ENCODE assay signal across 24 cellular contexts in the genomic region with DNA sequence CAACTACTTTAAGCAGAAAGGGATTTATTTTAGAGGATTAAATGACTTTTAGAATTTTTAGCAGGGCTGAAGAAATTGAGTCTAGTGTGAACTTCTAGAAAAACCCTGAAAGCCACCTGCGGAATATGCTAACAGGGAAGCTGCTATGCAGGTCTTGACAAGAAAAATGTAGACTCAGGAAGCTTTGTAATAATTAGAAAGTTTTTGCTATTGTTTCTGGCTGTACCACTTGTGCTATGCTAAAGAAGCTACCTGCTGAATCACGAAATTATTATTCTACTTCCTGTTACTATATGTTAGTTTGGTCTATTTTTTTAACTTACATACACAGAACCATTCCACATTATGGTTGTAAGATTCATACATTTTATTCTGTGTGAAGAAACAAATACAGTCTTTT.
"Had no signal": no experiment of that assay in that cellular context is flagged by ENCODE, and none has a peak within 500 bp of the region (broad histone marks: within the 10 kb centered on the region; RNA-seq: fewer than 3 reads in every experiment).

No MANE protein-coding gene starts in this region.

- ATAC-seq: psoas muscle; right cardiac atrium; right lobe of liver; stimulated activated effector memory CD8-positive, alpha-beta T cell treated with anti-CD3 and anti-CD28 coated beads, Interleukin-12 subunit alpha, Interleukin-12 subunit beta, amount 100 ng/mL, for 72 hours; stimulated activated naive B cell treated with anti-CD40 and anti-IgM and Interleukin-4, amounts not matched to agents 10 μg/mL and 1 μg/mL and 100 μg/mL, for 72 hours had no signal

- H3K27me3 ChIP-seq: neural progenitor cell, ovary, right lobe of liver, sigmoid colon, stomach, thyroid gland, tibial nerve, upper lobe of left lung, vagina had no signal

- FAIRE-seq: small intestine, urothelium cell line had no signal

- H3K36me3 ChIP-seq: neural progenitor cell, ovary, right lobe of liver, sigmoid colon, stomach, thoracic aorta, thyroid gland, tibial nerve, upper lobe of left lung, vagina had no signal

- DNase-seq: occipital lobe; ovary; posterior cingulate gyrus; psoas muscle; right cardiac atrium; right lobe of liver; sigmoid colon; small intestine; stimulated activated CD4-positive, alpha-beta T cell treated with anti-CD3 and anti-CD28 coated beads, Interleukin-15, amount 100 ng/mL, for 24 hours; stimulated activated CD4-positive, alpha-beta T cell treated with anti-CD3 and anti-CD28 coated beads, Interleukin-2, amount 100 ng/mL, for 24 hours; stimulated activated CD4-positive, alpha-beta T cell treated with anti-CD3 and anti-CD28 coated beads, Interleukin-2, amount 100 ng/mL, for 48 hours; stimulated activated CD4-positive, alpha-beta T cell treated with anti-CD3 and anti-CD28 coated beads, Interleukin-4, amount 100 ng/mL, for 24 hours; stimulated activated naive B cell treated with anti-CD40 and anti-IgM and Interleukin-4, amounts not matched to agents 10 μg/mL and 1 μg/mL and 100 μg/mL, for 72 hours; stimulated activated naive CD4-positive, alpha-beta T cell treated with Interleukin-2 at 50 U/mL for 16 hours; stomach; thyroid gland; trophoblast cell; upper lobe of left lung had no signal

- H3K4me3 ChIP-seq: neural progenitor cell, ovary, psoas muscle, right lobe of liver, sigmoid colon, stomach, thoracic aorta, thyroid gland, tibial nerve, upper lobe of left lung, vagina had no signal
